Comparison of ENCODE assay signal across 23 cellular contexts in genomic region chr15:54304321-54304720, GRCh38.
DNase-seq lines count a peak whose midpoint lies in the region; ATAC-seq, FAIRE-seq and TF ChIP-seq lines count a peak whose summit lies in the region.
"Had no signal": no experiment of that assay in that cellular context is flagged by ENCODE, and none has a peak within 500 bp of the region (broad histone marks: within the 10 kb centered on the region; RNA-seq: fewer than 3 reads in every experiment).

No MANE protein-coding gene starts in this region.

- peak in 1 of 2 donors; percentile 78 for ATAC-seq in right cardiac atrium

- no peak overlapping the region for H3K27ac ChIP-seq in right cardiac atrium (ENCODE audit: low read length)
- H3K27ac ChIP-seq in right atrium auricular region: no peak overlapping the region
- no peak overlapping the region for H3K27ac ChIP-seq in ascending aorta
- H3K27ac ChIP-seq: HL-60 had no signal

- H3K36me3 ChIP-seq in right atrium auricular region: no peaks in the 10 kb centered on the region
- no peaks in the 10 kb centered on the region for H3K36me3 ChIP-seq in ascending aorta

- FAIRE-seq in urothelium cell line (lab: Jason Lieb, UNC): no peak
- FAIRE-seq: GM12891, H54 had no signal

- intact Hi-C loops in right cardiac atrium (cut with DNase I): no loop called here
- intact Hi-C loops in ascending aorta (cut with DNase I): no loop called here

- DNase-seq in right cardiac atrium: peak in 2 of 3 donors; percentile 10 to 13
- DNase-seq in right atrium auricular region (ENCODE audit: low spot score): no peak
- peak; percentile 7 for DNase-seq in choroid plexus epithelial cell (ENCODE audit: low read depth)
- peak; percentile 0 for DNase-seq in iris pigment epithelial cell (ENCODE audit: low read depth)
- DNase-seq in urothelium cell line (ENCODE audit: low spot score): peak; percentile 8
- no peak for DNase-seq in ascending aorta (ENCODE audit: low spot score in 2 of 2)
- no peak for DNase-seq in MV-4-11 (lab: John Stamatoyannopoulos, UW)
- DNase-seq in medulla oblongata (ENCODE audit: extremely low spot score): no peak
- DNase-seq: 8988T, ACHN, Calu3, DMS79 treated with DMSO at 0.1 percent for 48 hours, GF-D8, Karpas-422, NCI-H2029 treated with DMSO at 0.1 percent for 48 hours, NCI-H2227 treated with DMSO at 0.1 percent for 48 hours, NCI-H510A, NCI-H69, RPMI8226, SHP77 had no signal

- H3K4me1 ChIP-seq in right cardiac atrium (ENCODE audit: control insufficient read depth, insufficient read depth, low read length) (no peaks in the 10 kb centered on the region), right atrium auricular region (no peaks in the 10 kb centered on the region), ascending aorta (no peaks in the 10 kb centered on the region)

- no peak overlapping the region for H3K4me3 ChIP-seq in right cardiac atrium (ENCODE audit: low read length)
- no peak overlapping the region for H3K4me3 ChIP-seq in right atrium auricular region
- H3K4me3 ChIP-seq in choroid plexus epithelial cell (ENCODE audit: low read depth, low read length): no peak overlapping the region
- no peak overlapping the region for H3K4me3 ChIP-seq in ascending aorta

- H3K9me3 ChIP-seq in right cardiac atrium (ENCODE audit: control insufficient read depth, low read length) (no peaks in the 10 kb centered on the region), right atrium auricular region (peaks cover 0 to 9% of the 10 kb centered on the region in 2 donors), ascending aorta (no peaks in the 10 kb centered on the region)

- no peak for TF ChIP-seq CTCF in right atrium auricular region (IDR thresholded peaks at IDR 0.05)
- no peak for TF ChIP-seq CTCF in choroid plexus epithelial cell (conservative IDR thresholded peaks at IDR 0.05; ENCODE audit: low read depth, low read length)
- no peak for TF ChIP-seq CTCF in ascending aorta (IDR thresholded peaks at IDR 0.05)

- H3K27me3 ChIP-seq in right cardiac atrium (ENCODE audit: control insufficient read depth, insufficient read depth) (no peaks in the 10 kb centered on the region), right atrium auricular region (no peaks in the 10 kb centered on the region), ascending aorta (no peaks in the 10 kb centered on the region)

- WGBS in right cardiac atrium: 38% methylated on average over 3 of the region's 3 CpGs

Comparison
In these comparisons a context has a peak if more than half of its experiments do, and no peak if none do; other contexts are left out.
1. DNase-seq: peak in right cardiac atrium (2 of 3), choroid plexus epithelial cell (single experiment), iris pigment epithelial cell (single experiment) and urothelium cell line (single experiment); none in right atrium auricular region (single experiment), ascending aorta (0 of 2), MV-4-11 (single experiment) and medulla oblongata (single experiment).